In genomic region chr3:64022451-64023186, GRCh38 we compare ENCODE assay signal across 8 cellular contexts. TPM values are rescaled to one million over a fixed set of nuclear protein-coding genes. Genes with fewer than 3 reads are reported as not detected.
A peak's percentile ranks its signal among the peaks of the same experiment; 100 is the strongest.
DNase-seq lines count a peak whose midpoint lies in the region; ATAC-seq and TF ChIP-seq lines count a peak whose summit lies in the region.

No MANE protein-coding gene starts in this region.

- H3K4me3 ChIP-seq in CD4-positive, alpha-beta memory T cell (ENCODE audit: low read length in 2 of 2) = peak overlapping the region; percentile 89 to 90
- H3K4me3 ChIP-seq in fibroblast of lung (replicated peaks in 1 of 4; ENCODE audit: control extremely low read depth in 1 of 4, insufficient read depth in 1 of 4, low read depth in 3 of 4, low read length in 4 of 4) (peak overlapping the region; percentile 59 to 97 (median 88)), osteoblast (ENCODE audit: insufficient read depth, low read length) (peak overlapping the region; percentile 96)

- H4K20me1 ChIP-seq in fibroblast of lung (ENCODE audit: control insufficient read depth, extremely low read depth, insufficient read depth, low read length) (no peaks in the 10 kb centered on the region), osteoblast (ENCODE audit: insufficient read depth, low read length) (peaks cover 10% of the 10 kb centered on the region)

- peak overlapping the region; percentile 98 for H3K9ac ChIP-seq in fibroblast of lung (ENCODE audit: insufficient read depth, low read length)

- peaks cover 4% of the 10 kb centered on the region for H3K27me3 ChIP-seq in CD4-positive, alpha-beta memory T cell (ENCODE audit: insufficient read depth, low read length)
- H3K27me3 ChIP-seq in fibroblast of lung (ENCODE audit: control insufficient read depth, insufficient read depth, low read length) (no peaks in the 10 kb centered on the region), osteoblast (ENCODE audit: insufficient read depth, low read length) (peaks cover 4% of the 10 kb centered on the region)

- H3K27me3 Mint-ChIP-seq in CD4-positive, alpha-beta memory T cell = peaks cover 4% of the 10 kb centered on the region in 2 donors

- peak overlapping the region; percentile 86 to 97 (median 95) for H3K27ac Mint-ChIP-seq in CD4-positive, alpha-beta memory T cell

- peak in 2 of 5 donors; percentile 19 to 56 for DNase-seq in CD4-positive, alpha-beta memory T cell
- peak; percentile 6 for DNase-seq in activated CD4-positive, alpha-beta T cell treated with anti-CD3 and anti-CD28 coated beads, Interleukin-2, amount 50 U/mL, for 1 hour
- DNase-seq in fibroblast of lung (ENCODE audit: low read depth in 2 of 2) (peak in 1 of 2 donors; percentile 29), osteoblast (ENCODE audit: insufficient read length, low spot score, missing footprints) (peak; percentile 47), T1000 (lab: John Stamatoyannopoulos, UW) (no peak), SHP77 treated with DMSO at 0.1 percent for 48 hours (lab: John Stamatoyannopoulos, UW) (no peak)

- H3K36me3 Mint-ChIP-seq in CD4-positive, alpha-beta memory T cell = peaks cover 20 to 40% of the 10 kb centered on the region in 2 donors

- ATAC-seq in HG02759 (IDR thresholded peaks at IDR 0.05; ENCODE audit: unreplicated experiment) (peak; percentile 13), GM18502 (IDR thresholded peaks at IDR 0.05; ENCODE audit: poor library complexity, unreplicated experiment) (no peak)

- TF ChIP-seq CTCF in fibroblast of lung (conservative IDR thresholded peaks at IDR 0.05 in 1 of 2, IDR thresholded peaks at IDR 0.05 in 1 of 2; ENCODE audit: low read depth in 1 of 2, low read length in 2 of 2) (no peak), osteoblast (IDR thresholded peaks at IDR 0.05; ENCODE audit: extremely low read depth, low read depth, low read length) (no peak)

- peak overlapping the region; percentile 96 for H2AFZ ChIP-seq in fibroblast of lung (ENCODE audit: low read length)
- H2AFZ ChIP-seq in osteoblast (ENCODE audit: low read length) = peak overlapping the region; percentile 95

- no peaks in the 10 kb centered on the region for H3K9me3 Mint-ChIP-seq in CD4-positive, alpha-beta memory T cell

- peak overlapping the region; percentile 89 for H3K27ac ChIP-seq in CD4-positive, alpha-beta memory T cell (ENCODE audit: low read depth, low read length)
- H3K27ac ChIP-seq in fibroblast of lung (ENCODE audit: insufficient read depth, low read length) = peak overlapping the region; percentile 95
- peak overlapping the region; percentile 91 for H3K27ac ChIP-seq in osteoblast (ENCODE audit: low read depth, low read length)

- peak overlapping the region; percentile 76 to 93 (median 90) for H3K4me3 Mint-ChIP-seq in CD4-positive, alpha-beta memory T cell

- H3K4me2 ChIP-seq in fibroblast of lung (ENCODE audit: extremely low read depth, insufficient read depth, low read length) (peak overlapping the region; percentile 86), osteoblast (ENCODE audit: insufficient read depth, low read length) (peak overlapping the region; percentile 97)

- CTCF ChIA-PET in CD4-positive, alpha-beta memory T cell (lab: Charles Lee; ENCODE audit: partially characterized antibody) = interaction anchor here (0.8 to 5.8 kb wide), 20 partner anchors 10 to 673 kb away, joined by 3 to 101 read pairs (median 4); partner anchors contain the start of gene SCAANT1

- H3K9me3 ChIP-seq in CD4-positive, alpha-beta memory T cell (ENCODE audit: control insufficient read depth in 1 of 2, low read length in 2 of 2) = no peaks in the 10 kb centered on the region
- H3K9me3 ChIP-seq in fibroblast of lung (ENCODE audit: control insufficient read depth, insufficient read depth, low read depth, low read length) (no peaks in the 10 kb centered on the region), osteoblast (ENCODE audit: low read depth, low read length) (no peaks in the 10 kb centered on the region)

- peaks cover 24% of the 10 kb centered on the region for H3K36me3 ChIP-seq in CD4-positive, alpha-beta memory T cell (ENCODE audit: insufficient read depth, low read length)
- H3K36me3 ChIP-seq in fibroblast of lung (ENCODE audit: control insufficient read depth, insufficient read depth, low read length) (peaks cover 5% of the 10 kb centered on the region), osteoblast (ENCODE audit: insufficient read depth, low read length) (peaks cover 36% of the 10 kb centered on the region)

- intact Hi-C loops in CD4-positive, alpha-beta memory T cell (cut with micrococcal nuclease) = loop anchor here (1.0 to 10.0 kb wide), 4 partner anchors 54 to 158 kb away; partner anchors contain the start of genes ATXN7, SCAANT1 and THOC7

- H3K4me1 Mint-ChIP-seq in CD4-positive, alpha-beta memory T cell = peaks cover 18 to 41% (median 28%) of the 10 kb centered on the region in 4 donors

- peaks cover 42% of the 10 kb centered on the region for H3K4me1 ChIP-seq in CD4-positive, alpha-beta memory T cell (ENCODE audit: insufficient read depth, low read length)
- no peaks in the 10 kb centered on the region for H3K4me1 ChIP-seq in fibroblast of lung (ENCODE audit: control insufficient read depth, extremely low read depth, insufficient read depth, low read length)
- peaks cover 15% of the 10 kb centered on the region for H3K4me1 ChIP-seq in osteoblast (ENCODE audit: insufficient read depth, low read length)

- POLR2A ChIA-PET in CD4-positive, alpha-beta memory T cell (lab: Charles Lee; ENCODE audit: partially characterized antibody) = interaction anchor here (1.1 to 3.8 kb wide), 12 partner anchors 12 to 112 kb away, joined by 3 to 42 read pairs (median 6); partner anchors contain the start of gene SCAANT1

- H3K79me2 ChIP-seq in fibroblast of lung (ENCODE audit: control insufficient read depth, insufficient read depth, low read length) (peaks cover 24% of the 10 kb centered on the region), osteoblast (ENCODE audit: insufficient read depth, low read length) (peaks cover 31% of the 10 kb centered on the region)

RNA-seq across cellular contexts. Expression of gene PSMD6, which starts 0.7 kb away (rescaled TPM):
- total RNA-seq in CD4-positive, alpha-beta memory T cell = 10 to 100 TPM; 65.7 to 68.1 TPM
- 100 to 1,000 TPM; 127 to 152 TPM for polyA plus RNA-seq in CD4-positive, alpha-beta memory T cell
- total RNA-seq in fibroblast of lung (71.7 and 79.1 TPM in 2 replicates), osteoblast (76.7 and 77.5 TPM in 2 replicates)
- 89.0 and 108 TPM in 2 replicates for polyA plus RNA-seq in fibroblast of lung
- 80.2 and 108 TPM in 2 replicates for polyA plus RNA-seq in fibroblast of lung (2012)
- 5.8 and 7.4 TPM in 2 replicates for polyA minus RNA-seq in fibroblast of lung (ENCODE audit: low replicate concordance)

Comparison
In these comparisons a context has a peak if more than half of its experiments do, and no peak if none do; other contexts are left out.
1. DNase-seq: peak in activated CD4-positive, alpha-beta T cell treated with anti-CD3 and anti-CD28 coated beads, Interleukin-2, amount 50 U/mL, for 1 hour (single experiment) and osteoblast (single experiment); none in T1000 (single experiment) and SHP77 treated with DMSO at 0.1 percent for 48 hours (single experiment).
2. Peak in every context shown above with its lines, with median percentiles within 50 percentile points of each other: H3K27ac ChIP-seq and H3K4me3 ChIP-seq.